In genomic region chr2:23286031-23286764, GRCh38 we compare ENCODE assay signal across 18 cellular contexts.
A peak's percentile ranks its signal among the peaks of the same experiment; 100 is the strongest.
DNase-seq lines count a peak whose midpoint lies in the region; ATAC-seq and TF ChIP-seq lines count a peak whose summit lies in the region.
"Had no signal": no experiment of that assay in that cellular context is flagged by ENCODE, and none has a peak within 500 bp of the region (broad histone marks: within the 10 kb centered on the region; RNA-seq: fewer than 3 reads in every experiment).

No MANE protein-coding gene starts in this region.

- H3K9me3 Mint-ChIP-seq in endodermal cell, result no peaks in the 10 kb centered on the region
- no peaks in the 10 kb centered on the region for H3K9me3 Mint-ChIP-seq in nephron progenitor cell
- H3K9me3 Mint-ChIP-seq in stimulated activated naive B cell treated with anti-CD40 and anti-IgM and Interleukin-4, amounts not matched to agents 10 μg/mL and 1 μg/mL and 100 μg/mL, for 72 hours, result peaks cover 3% of the 10 kb centered on the region in 2 donors
- no peaks in the 10 kb centered on the region for H3K9me3 Mint-ChIP-seq in CD8-positive, alpha-beta T cell
- H3K9me3 Mint-ChIP-seq: activated naive CD4-positive, alpha-beta T cell treated with anti-CD3 and anti-CD28 coated beads for 36 hours; stimulated activated naive CD8-positive, alpha-beta T cell treated with anti-CD3 and anti-CD28 coated beads, Interleukin-15, amount 100 ng/mL, for 72 hours had no signal

- H3K27ac Mint-ChIP-seq in endodermal cell (no peak overlapping the region), nephron progenitor cell (peak overlapping the region; percentile 84)
- no peak overlapping the region for H3K27ac Mint-ChIP-seq in stimulated activated naive B cell treated with anti-CD40 and anti-IgM and Interleukin-4, amounts not matched to agents 10 μg/mL and 1 μg/mL and 100 μg/mL, for 72 hours
- H3K27ac Mint-ChIP-seq in CD8-positive, alpha-beta T cell, result no peak overlapping the region
- H3K27ac Mint-ChIP-seq: activated naive CD4-positive, alpha-beta T cell treated with anti-CD3 and anti-CD28 coated beads for 36 hours; effector memory CD8-positive, alpha-beta T cell; stimulated activated naive CD8-positive, alpha-beta T cell treated with anti-CD3 and anti-CD28 coated beads, Interleukin-15, amount 100 ng/mL, for 72 hours had no signal

- 59 to 71% methylated on average over 5 to 6 of the region's 6 CpGs for WGBS in endodermal cell (ENCODE audit: insufficient coverage in 1 of 2, insufficient read length in 1 of 2), 2 experiments
- 83% methylated on average over 6 of the region's 6 CpGs for WGBS in suprapubic skin

- TF ChIP-seq CTCF in endodermal cell (conservative IDR thresholded peaks at IDR 0.05), result no peak
- no peak for TF ChIP-seq CTCF in nephron progenitor cell (IDR thresholded peaks at IDR 0.05)
- TF ChIP-seq CTCF in suprapubic skin (IDR thresholded peaks at IDR 0.05), result no peak
- no peak for TF ChIP-seq CTCF in CD8-positive, alpha-beta T cell (IDR thresholded peaks at IDR 0.05)

- peaks cover 29% of the 10 kb centered on the region for H3K4me1 Mint-ChIP-seq in endodermal cell
- H3K4me1 Mint-ChIP-seq in nephron progenitor cell, result peaks cover 19% of the 10 kb centered on the region
- H3K4me1 Mint-ChIP-seq in stimulated activated naive B cell treated with anti-CD40 and anti-IgM and Interleukin-4, amounts not matched to agents 10 μg/mL and 1 μg/mL and 100 μg/mL, for 72 hours, result no peaks in the 10 kb centered on the region
- no peaks in the 10 kb centered on the region for H3K4me1 Mint-ChIP-seq in CD8-positive, alpha-beta T cell (ENCODE audit: low read depth)
- H3K4me1 Mint-ChIP-seq: stimulated activated naive CD8-positive, alpha-beta T cell treated with anti-CD3 and anti-CD28 coated beads, Interleukin-15, amount 100 ng/mL, for 72 hours had no signal

- ATAC-seq in stimulated activated naive B cell treated with anti-CD40 and anti-IgM and Interleukin-4, amounts not matched to agents 10 μg/mL and 1 μg/mL and 100 μg/mL, for 72 hours (replicated peaks), result no peak
- ATAC-seq in CD8-positive, alpha-beta T cell, result no peak
- ATAC-seq in GM18858 (IDR thresholded peaks at IDR 0.05; ENCODE audit: unreplicated experiment), result no peak
- ATAC-seq: effector memory CD8-positive, alpha-beta T cell had no signal

- H3K4me3 ChIP-seq in SJSA1, result no peak overlapping the region
- no peak overlapping the region for H3K4me3 ChIP-seq in endodermal cell (ENCODE audit: low read length)
- H3K4me3 ChIP-seq in suprapubic skin, result no peak overlapping the region
- no peak overlapping the region for H3K4me3 ChIP-seq in CD8-positive, alpha-beta T cell (ENCODE audit: low read depth, low read length)
- H3K4me3 ChIP-seq: left lung had no signal

- no peak for TF ChIP-seq EP300 in suprapubic skin (IDR thresholded peaks at IDR 0.05)

- H3K27ac ChIP-seq in SJSA1 (peak overlapping the region; percentile 3; the same call in 1 of the 2 replicates), endodermal cell (ENCODE audit: low read depth, low read length) (no peak overlapping the region), suprapubic skin (peak overlapping the region; percentile 59)
- no peak overlapping the region for H3K27ac ChIP-seq in CD8-positive, alpha-beta T cell (ENCODE audit: low read depth, low read length)
- H3K27ac ChIP-seq: left lung, neutrophil had no signal

- H3K36me3 Mint-ChIP-seq in endodermal cell (ENCODE audit: low read depth) (no peaks in the 10 kb centered on the region), nephron progenitor cell (ENCODE audit: low read depth) (no peaks in the 10 kb centered on the region)
- H3K36me3 Mint-ChIP-seq in stimulated activated naive B cell treated with anti-CD40 and anti-IgM and Interleukin-4, amounts not matched to agents 10 μg/mL and 1 μg/mL and 100 μg/mL, for 72 hours, result no peaks in the 10 kb centered on the region
- no peaks in the 10 kb centered on the region for H3K36me3 Mint-ChIP-seq in CD8-positive, alpha-beta T cell

- H3K4me1 ChIP-seq in SJSA1 (replicated peaks), result peaks cover 40% of the 10 kb centered on the region
- peaks cover 13% of the 10 kb centered on the region for H3K4me1 ChIP-seq in endodermal cell (ENCODE audit: control insufficient read depth, insufficient read depth, low read length)
- peaks cover 24% of the 10 kb centered on the region for H3K4me1 ChIP-seq in suprapubic skin
- no peaks in the 10 kb centered on the region for H3K4me1 ChIP-seq in CD8-positive, alpha-beta T cell (ENCODE audit: insufficient read depth, low read length)

- CTCF ChIA-PET in CD8-positive, alpha-beta T cell (lab: Charles Lee), result interaction anchor here (1.3 kb wide), 1 partner anchor 12 kb away, joined by 4 read pairs; no protein-coding TSS in a partner anchor

- H3K27me3 ChIP-seq in SJSA1 (replicated peaks) (no peaks in the 10 kb centered on the region), endodermal cell (ENCODE audit: control insufficient read depth, insufficient read depth, low read length, poor library complexity, severe bottlenecking) (no peaks in the 10 kb centered on the region), suprapubic skin (no peaks in the 10 kb centered on the region)
- no peaks in the 10 kb centered on the region for H3K27me3 ChIP-seq in CD8-positive, alpha-beta T cell (ENCODE audit: insufficient read depth, low read length)
- H3K27me3 ChIP-seq: left lung, neutrophil had no signal

- peaks cover 2% of the 10 kb centered on the region for H3K27me3 Mint-ChIP-seq in endodermal cell (ENCODE audit: insufficient read depth)
- H3K27me3 Mint-ChIP-seq in nephron progenitor cell (ENCODE audit: low read depth, poor library complexity), result peaks cover 8% of the 10 kb centered on the region
- peaks cover 4 to 5% of the 10 kb centered on the region in 2 donors for H3K27me3 Mint-ChIP-seq in stimulated activated naive B cell treated with anti-CD40 and anti-IgM and Interleukin-4, amounts not matched to agents 10 μg/mL and 1 μg/mL and 100 μg/mL, for 72 hours
- peaks cover 3% of the 10 kb centered on the region for H3K27me3 Mint-ChIP-seq in CD8-positive, alpha-beta T cell (ENCODE audit: low read depth)
- H3K27me3 Mint-ChIP-seq: stimulated activated naive CD8-positive, alpha-beta T cell treated with anti-CD3 and anti-CD28 coated beads, Interleukin-15, amount 100 ng/mL, for 72 hours had no signal

- H3K9ac ChIP-seq in endodermal cell (ENCODE audit: extremely low read depth, low read length, poor library complexity, severe bottlenecking), result no peak overlapping the region

- H3K36me3 ChIP-seq in SJSA1 (no peaks in the 10 kb centered on the region), endodermal cell (ENCODE audit: control insufficient read depth, insufficient read depth, low read length) (no peaks in the 10 kb centered on the region), suprapubic skin (no peaks in the 10 kb centered on the region)
- H3K36me3 ChIP-seq in CD8-positive, alpha-beta T cell (ENCODE audit: insufficient read depth, low read length), result no peaks in the 10 kb centered on the region
- H3K36me3 ChIP-seq: left lung, neutrophil had no signal

- H3K4me3 Mint-ChIP-seq in endodermal cell (no peak overlapping the region), nephron progenitor cell (no peak overlapping the region)
- no peak overlapping the region for H3K4me3 Mint-ChIP-seq in stimulated activated naive B cell treated with anti-CD40 and anti-IgM and Interleukin-4, amounts not matched to agents 10 μg/mL and 1 μg/mL and 100 μg/mL, for 72 hours
- no peak overlapping the region for H3K4me3 Mint-ChIP-seq in CD8-positive, alpha-beta T cell
- H3K4me3 Mint-ChIP-seq: activated naive CD4-positive, alpha-beta T cell treated with anti-CD3 and anti-CD28 coated beads for 36 hours; effector memory CD8-positive, alpha-beta T cell; stimulated activated naive CD8-positive, alpha-beta T cell treated with anti-CD3 and anti-CD28 coated beads, Interleukin-15, amount 100 ng/mL, for 72 hours had no signal

- POLR2A ChIA-PET in CD8-positive, alpha-beta T cell (lab: Charles Lee), result no interaction called here

- no peak for TF ChIP-seq POLR2A in suprapubic skin (IDR thresholded peaks at IDR 0.05)

- H3K9me3 ChIP-seq in SJSA1 (replicated peaks) (no peaks in the 10 kb centered on the region), endodermal cell (ENCODE audit: control insufficient read depth, low read length) (no peaks in the 10 kb centered on the region), suprapubic skin (no peaks in the 10 kb centered on the region)
- H3K9me3 ChIP-seq in CD8-positive, alpha-beta T cell (ENCODE audit: low read length), result no peaks in the 10 kb centered on the region
- H3K9me3 ChIP-seq: left lung, neutrophil had no signal

- no peak for DNase-seq in SJSA1 (ENCODE audit: low read depth in 1 of 2, low spot score in 2 of 2)
- DNase-seq in endodermal cell, result peak; percentile 52
- no peak for DNase-seq in nephron progenitor cell
- no peak for DNase-seq in suprapubic skin (ENCODE audit: low spot score in 2 of 2)
- DNase-seq in effector CD4-positive, alpha-beta T cell, result no peak
- no peak for DNase-seq in stimulated activated naive B cell treated with anti-CD40 and anti-IgM and Interleukin-4, amounts not matched to agents 10 μg/mL and 1 μg/mL and 100 μg/mL, for 72 hours
- no peak for DNase-seq in CD8-positive, alpha-beta T cell
- DNase-seq: activated CD8-positive, alpha-beta memory T cell treated with anti-CD3 and anti-CD28 coated beads, Interleukin-2, amount 50 U/mL, for 4 hours; activated naive CD4-positive, alpha-beta T cell treated with anti-CD3 and anti-CD28 coated beads for 36 hours; effector memory CD8-positive, alpha-beta T cell; Karpas-422; left lung; NCI-H1417 treated with DMSO at 0.1 percent for 48 hours; SHP77; stimulated activated naive CD8-positive, alpha-beta T cell treated with anti-CD3 and anti-CD28 coated beads, Interleukin-15, amount 100 ng/mL, for 72 hours; T1000 had no signal

- intact Hi-C loops in CD8-positive, alpha-beta T cell (cut with DNase I, micrococcal nuclease), result no loop called here

Comparison
In these comparisons a context has a peak if more than half of its experiments do, and no peak if none do; other contexts are left out.
1. H3K27ac ChIP-seq: peak in SJSA1 (single experiment) and suprapubic skin (single experiment); none in endodermal cell (single experiment) and CD8-positive, alpha-beta T cell (single experiment).